9 cellular contexts compared by ENCODE assay signal in genomic region chr19:35143231-35143715, GRCh38. TPM values are rescaled to one million over a fixed set of nuclear protein-coding genes. Genes with fewer than 3 reads are reported as not detected.
DNase-seq lines count a peak whose midpoint lies in the region; ATAC-seq and TF ChIP-seq lines count a peak whose summit lies in the region.
"Had no signal": no experiment of that assay in that cellular context is flagged by ENCODE, and none has a peak within 500 bp of the region (broad histone marks: within the 10 kb centered on the region; RNA-seq: fewer than 3 reads in every experiment).

A gene with protein sequence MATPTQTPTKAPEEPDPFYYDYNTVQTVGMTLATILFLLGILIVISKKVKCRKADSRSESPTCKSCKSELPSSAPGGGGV (plus strand): TSS chr19:35143255. CDS start chr19:35143334, 79 bp downstream.

- H3K9me3 ChIP-seq in BE2C, result no peaks in the 10 kb centered on the region
- no peaks in the 10 kb centered on the region for H3K9me3 ChIP-seq in HEK293 (ENCODE audit: control insufficient read depth, insufficient read depth, low read depth, low read length)
- no peaks in the 10 kb centered on the region for H3K9me3 ChIP-seq in mesodermal cell (ENCODE audit: control insufficient read depth, low read length)

- peak; percentile 50 for DNase-seq in BE2C
- no peak for DNase-seq in A172 (ENCODE audit: low spot score)
- DNase-seq: SHP77 treated with DMSO at 0.1 percent for 48 hours had no signal

- no peak for TF ChIP-seq CTCF in BE2C (IDR thresholded peaks at IDR 0.05; ENCODE audit: low read depth, low read length)
- TF ChIP-seq CTCF in HEK293 (tag by site-specific recombination; IDR thresholded peaks at IDR 0.05), result no peak

- POLR2A ChIA-PET in HEK293 (lab: Yijun Ruan, JAX), result interaction anchor here (0.6 to 2.0 kb wide), 7 partner anchors 11 to 466 kb away, joined by 3 to 8 read pairs (median 5); partner anchors contain the start of genes FXYD5, USF2 and ZNF302

- no peaks in the 10 kb centered on the region for H3K36me3 ChIP-seq in BE2C
- no peaks in the 10 kb centered on the region; a peak in 1 of 3 replicates for H3K36me3 ChIP-seq in HEK293 (ENCODE audit: control insufficient read depth in 2 of 2, insufficient read depth in 1 of 2, low read length in 2 of 2)
- no peaks in the 10 kb centered on the region for H3K36me3 ChIP-seq in mesodermal cell (ENCODE audit: control insufficient read depth, insufficient read depth, low read length)

- H3K4me1 ChIP-seq in BE2C (peaks cover 4% of the 10 kb centered on the region), HEK293 (ENCODE audit: control insufficient read depth, insufficient read depth, low read length) (peaks cover 31% of the 10 kb centered on the region), mesodermal cell (ENCODE audit: control insufficient read depth, insufficient read depth, low read length, poor library complexity, severe bottlenecking) (peaks cover 22% of the 10 kb centered on the region)

- H3K4me3 ChIP-seq in BE2C (ENCODE audit: low read depth, low read length) (no peak within 1 kb of the TSS), HEK293 (ENCODE audit: low read depth, low read length) (no peak within 1 kb of the TSS), mesodermal cell (ENCODE audit: extremely low read depth, insufficient read depth, low read length, poor library complexity, severe bottlenecking) (peak within 1 kb of the TSS; percentile 26)

- 6 to 8% methylated on average over 7 to 17 of the region's 31 CpGs for WGBS in mesodermal cell (ENCODE audit: insufficient coverage in 2 of 2), 2 experiments

- peaks cover 30% of the 10 kb centered on the region for H3K27me3 ChIP-seq in BE2C

- H3K27ac ChIP-seq in HEK293 (ENCODE audit: extremely low read depth, low read depth, low read length), result no peak within 1 kb of the TSS; the same call in 1 of the 2 replicates
- H3K27ac ChIP-seq in angular gyrus (ENCODE audit: low read depth, low read length), result peak within 1 kb of the TSS; percentile 82
- H3K27ac ChIP-seq in mesodermal cell (ENCODE audit: low read depth, low read length, severe bottlenecking), result no peak within 1 kb of the TSS

- ATAC-seq in HG03565 (IDR thresholded peaks at IDR 0.05; ENCODE audit: unreplicated experiment) (no peak), GM18873 (IDR thresholded peaks at IDR 0.05; ENCODE audit: low FRiP score, unreplicated experiment) (no peak), GM19455 (IDR thresholded peaks at IDR 0.05; ENCODE audit: unreplicated experiment) (no peak)

- CTCF ChIA-PET in HEK293 (lab: Yijun Ruan, JAX), result interaction anchor here (0.6 to 4.7 kb wide), 20 partner anchors 8 to 141 kb away, joined by 3 to 82 read pairs (median 6); partner anchors contain the start of genes FXYD3, FXYD5 and LGI4

TF ChIP-seq in HEK293, 187 proteins besides CTCF, POLR2A, EP300 and RAD21:
- no peak for TF ChIP-seq ZBTB48 (tag by site-specific recombination; IDR thresholded peaks at IDR 0.05)
- peak; percentile 93 for TF ChIP-seq GLIS2 (tag by site-specific recombination; IDR thresholded peaks at IDR 0.05)
- TF ChIP-seq ZNF626 (tag by site-specific recombination; IDR thresholded peaks at IDR 0.05), result no peak
- TF ChIP-seq, protein P1, sequence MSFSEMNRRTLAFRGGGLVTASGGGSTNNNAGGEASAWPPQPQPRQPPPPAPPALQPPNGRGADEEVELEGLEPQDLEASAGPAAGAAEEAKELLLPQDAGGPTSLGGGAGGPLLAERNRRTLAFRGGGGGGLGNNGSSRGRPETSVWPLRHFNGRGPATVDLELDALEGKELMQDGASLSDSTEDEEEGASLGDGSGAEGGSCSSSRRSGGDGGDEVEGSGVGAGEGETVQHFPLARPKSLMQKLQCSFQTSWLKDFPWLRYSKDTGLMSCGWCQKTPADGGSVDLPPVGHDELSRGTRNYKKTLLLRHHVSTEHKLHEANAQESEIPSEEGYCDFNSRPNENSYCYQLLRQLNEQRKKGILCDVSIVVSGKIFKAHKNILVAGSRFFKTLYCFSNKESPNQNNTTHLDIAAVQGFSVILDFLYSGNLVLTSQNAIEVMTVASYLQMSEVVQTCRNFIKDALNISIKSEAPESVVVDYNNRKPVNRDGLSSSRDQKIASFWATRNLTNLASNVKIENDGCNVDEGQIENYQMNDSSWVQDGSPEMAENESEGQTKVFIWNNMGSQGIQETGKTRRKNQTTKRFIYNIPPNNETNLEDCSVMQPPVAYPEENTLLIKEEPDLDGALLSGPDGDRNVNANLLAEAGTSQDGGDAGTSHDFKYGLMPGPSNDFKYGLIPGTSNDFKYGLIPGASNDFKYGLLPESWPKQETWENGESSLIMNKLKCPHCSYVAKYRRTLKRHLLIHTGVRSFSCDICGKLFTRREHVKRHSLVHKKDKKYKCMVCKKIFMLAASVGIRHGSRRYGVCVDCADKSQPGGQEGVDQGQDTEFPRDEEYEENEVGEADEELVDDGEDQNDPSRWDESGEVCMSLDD (tag by site-specific recombination; IDR thresholded peaks at IDR 0.05), result peak; percentile 69

RNA-seq across cellular contexts. Expression of the gene that starts here (rescaled TPM):
- not detected for polyA plus RNA-seq in BE2C (2012; ENCODE audit: insufficient read depth, insufficient read length, low read depth)
- 1.8 TPM for polyA plus RNA-seq in mesodermal cell (2013, experiment 1 of 2)
- polyA plus RNA-seq in mesodermal cell (2013, experiment 2 of 2), result 2.0 TPM
- total RNA-seq in A172 (2014; rRNA removed; shearing (Covaris generic)), result not detected in 2 replicates
